Comparison of ENCODE assay signal across 10 cellular contexts in genomic region chr1:10506046-10506676, GRCh38. TPM values are rescaled to one million over a fixed set of nuclear protein-coding genes. Genes with fewer than 3 reads are reported as not detected.
DNase-seq lines count a peak whose midpoint lies in the region; ATAC-seq and TF ChIP-seq lines count a peak whose summit lies in the region.
"Not testable (repeated sequence)": the region's sequence is repeated elsewhere in the genome, so short reads cannot be mapped to it uniquely, and the experiment has no call there.
"Had no signal": no experiment of that assay in that cellular context is flagged by ENCODE, and none has a peak within 500 bp of the region (broad histone marks: within the 10 kb centered on the region; RNA-seq: fewer than 3 reads in every experiment).

No MANE protein-coding gene starts in this region.

- not testable (repeated sequence) for H3K27ac ChIP-seq in HEK293 (ENCODE audit: extremely low read depth, low read depth, low read length); neural progenitor cell
- peak overlapping the region; percentile 69 for H3K27ac ChIP-seq in SK-N-MC

- POLR2A ChIA-PET in HEK293 (lab: Yijun Ruan, JAX) = interaction anchor here (0.5 kb wide), 1 partner anchor 843 kb away, joined by 3 read pairs; no protein-coding TSS in a partner anchor
- POLR2A ChIA-PET in WTC11 (lab: Charles Lee) = interaction anchor here (0.6 kb wide), 1 partner anchor 109 kb away, joined by 4 read pairs; no protein-coding TSS in a partner anchor

- H3F3A ChIP-seq in neural progenitor cell (ENCODE audit: low read depth) = peaks cover 22% of the 10 kb centered on the region

- not testable (repeated sequence) for H2AFZ ChIP-seq in neural progenitor cell (replicated peaks)

- not testable (repeated sequence) for H3K9me3 ChIP-seq in HEK293 (ENCODE audit: control insufficient read depth, insufficient read depth, low read depth, low read length); SK-N-MC (ENCODE audit: low read depth, low read length); neural progenitor cell (ENCODE audit: low read depth)

- not testable (repeated sequence) for H3K27me3 ChIP-seq in neural progenitor cell

- H3K79me2 ChIP-seq in neural progenitor cell (ENCODE audit: low read depth) = peaks cover 72% of the 10 kb centered on the region

- not testable (repeated sequence) for H3K9ac ChIP-seq in SK-N-MC (ENCODE audit: insufficient read length); neural progenitor cell

- not testable (repeated sequence) for TF ChIP-seq CTCF in HEK293 (tag by site-specific recombination; IDR thresholded peaks at IDR 0.05); WTC11 (IDR thresholded peaks at IDR 0.05); neural progenitor cell (IDR thresholded peaks at IDR 0.05)

- H3K4me3 ChIP-seq in HEK293 (ENCODE audit: low read depth, low read length); SK-N-MC; neural progenitor cell: not testable (repeated sequence)

- H3K9me3 Mint-ChIP-seq in WTC11; central memory CD8-positive, alpha-beta T cell; naive B cell; neural progenitor cell: not testable (repeated sequence)

- H3K27ac Mint-ChIP-seq in WTC11 (peak overlapping the region; percentile 65; the same call in 1 of the 2 replicates), naive B cell (peak overlapping the region in 4 of 6 donors; percentile 44 to 89 (median 77)), neural progenitor cell (peak overlapping the region; percentile 81)
- H3K27ac Mint-ChIP-seq in central memory CD8-positive, alpha-beta T cell (ENCODE audit: low read depth) = peak overlapping the region; percentile 54

- H3K36me3 Mint-ChIP-seq in WTC11; central memory CD8-positive, alpha-beta T cell (ENCODE audit: insufficient read depth); naive B cell; neural progenitor cell: not testable (repeated sequence)

- not testable (repeated sequence) for ATAC-seq in WTC11; central memory CD8-positive, alpha-beta T cell (replicated peaks; ENCODE audit: extremely low read depth, poor library complexity, severe bottlenecking); naive B cell (ENCODE audit: low read depth in 2 of 2)

- DNase-seq in SK-N-MC (ENCODE audit: low read depth, low spot score); WTC11 (ENCODE audit: low spot score); central memory CD8-positive, alpha-beta T cell (ENCODE audit: low spot score in 2 of 2); naive B cell; neural progenitor cell (ENCODE audit: low spot score): not testable (repeated sequence)

- H3K27me3 Mint-ChIP-seq in WTC11 (ENCODE audit: low read depth); central memory CD8-positive, alpha-beta T cell; naive B cell; neural progenitor cell (ENCODE audit: insufficient read depth, low read depth): not testable (repeated sequence)

- not testable (repeated sequence) for H3K4me1 ChIP-seq in HEK293 (ENCODE audit: control insufficient read depth, insufficient read depth, low read length)
- H3K4me1 ChIP-seq in neural progenitor cell = peaks cover 22% of the 10 kb centered on the region

- not testable (repeated sequence) for H3K36me3 ChIP-seq in HEK293 (ENCODE audit: control insufficient read depth in 2 of 2, insufficient read depth in 1 of 2, low read length in 2 of 2); SK-N-MC (ENCODE audit: insufficient read depth, low read length); neural progenitor cell

- CTCF ChIA-PET in HEK293 (lab: Yijun Ruan, JAX) = interaction anchor here (0.6 to 6.7 kb wide), 9 partner anchors 11 to 491 kb away, joined by 3 to 94 read pairs (median 6); no protein-coding TSS in a partner anchor
- CTCF ChIA-PET in WTC11 (lab: Charles Lee) = interaction anchor here (0.6 to 4.5 kb wide), 7 partner anchors 10 to 361 kb away, joined by 3 to 48 read pairs (median 5); partner anchors contain the start of gene CENPS

- H3K4me3 Mint-ChIP-seq in WTC11; central memory CD8-positive, alpha-beta T cell; naive B cell; neural progenitor cell: not testable (repeated sequence)

- H3K4me1 Mint-ChIP-seq in WTC11 (peaks cover 33% of the 10 kb centered on the region), naive B cell (peaks cover 24 to 38% (median 30%) of the 10 kb centered on the region in 3 donors), neural progenitor cell (peaks cover 58% of the 10 kb centered on the region)
- H3K4me1 Mint-ChIP-seq in central memory CD8-positive, alpha-beta T cell = peaks cover 24% of the 10 kb centered on the region

- H4K20me1 ChIP-seq in neural progenitor cell (ENCODE audit: low read depth) = peaks cover 72% of the 10 kb centered on the region

- not testable (repeated sequence) for H3K4me2 ChIP-seq in neural progenitor cell

TF ChIP-seq in HEK293, 187 proteins besides CTCF, POLR2A, EP300 and RAD21:
- TF ChIP-seq SCRT1 (tag by site-specific recombination; IDR thresholded peaks at IDR 0.05; ENCODE audit: borderline replicate concordance) = peak; percentile 57; the same call in 1 of the 2 replicates
- TF ChIP-seq SCRT2 (tag by site-specific recombination; IDR thresholded peaks at IDR 0.05) = peak; percentile 73
TF ChIP-seq in HEK293: peak in this region for 2; not testable (repeated sequence) for 185.

RNA-seq across cellular contexts. Expression of gene PEX14, which starts 31.4 kb away (rescaled TPM):
- total RNA-seq in WTC11 (2021) (27.3 to 30.5 TPM (median 27.8 TPM) in 3 replicates), neural progenitor cell (ENCODE audit: low replicate concordance) (9.3 and 21.3 TPM in 2 replicates)
- polyA plus RNA-seq in naive B cell (ENCODE audit: low read depth in 6 of 6) = 1 to 10 TPM; 2.6 to 4.2 (median 3.6) TPM

RNA-seq across cellular contexts. Expression of gene DFFA, which starts 33.8 kb away (rescaled TPM):
- total RNA-seq in WTC11 (2021) (86.4 to 86.7 TPM (median 86.5 TPM) in 3 replicates), neural progenitor cell (ENCODE audit: low replicate concordance) (57.6 and 58.5 TPM in 2 replicates)
- 10 to 100 TPM; 21.1 to 35.6 (median 23.6) TPM for polyA plus RNA-seq in naive B cell (ENCODE audit: low read depth in 6 of 6)

RNA-seq across cellular contexts. Expression of gene CORT, which starts 56.3 kb away (rescaled TPM):
- total RNA-seq in WTC11 (2021) = 0.48 to 0.66 TPM (median 0.48 TPM) in 3 replicates
- polyA plus RNA-seq in naive B cell (ENCODE audit: low read depth in 6 of 6) = not detected
- 1.3 TPM in 1 of 2 replicates, not detected in the other for total RNA-seq in neural progenitor cell (ENCODE audit: low replicate concordance)
- total RNA-seq: A172 had no signal
- polyA plus RNA-seq: BJ; CD8-positive, alpha-beta memory T cell; GM23248 had no signal
